ENCODE assay signal across 32 cellular contexts in genomic region chr22:29485448-29485847, GRCh38. TPM values are rescaled to one million over a fixed set of nuclear protein-coding genes. Genes with fewer than 3 reads are reported as not detected.
"Had no signal": no experiment of that assay in that cellular context is flagged by ENCODE, and none has a peak within 500 bp of the region (broad histone marks: within the 10 kb centered on the region; RNA-seq: fewer than 3 reads in every experiment).

No MANE protein-coding gene starts in this region.

- H3K36me3 Mint-ChIP-seq: naive B cell had no signal

- H3K9me3 Mint-ChIP-seq: dendritic cell treated with granulocyte-macrophage colony-stimulating factor and Interleukin-4, amounts not matched to agents 40 ng/mL and 50 ng/mL, for 4 days; effector memory CD8-positive, alpha-beta T cell; mesothelial cell of epicardium had no signal

- H3K27ac Mint-ChIP-seq: dendritic cell treated with granulocyte-macrophage colony-stimulating factor and Interleukin-4, amounts not matched to agents 40 ng/mL and 50 ng/mL, for 4 days; effector memory CD8-positive, alpha-beta T cell; endodermal cell; mesothelial cell of epicardium; naive B cell had no signal

- H3K4me3 Mint-ChIP-seq: dendritic cell treated with granulocyte-macrophage colony-stimulating factor and Interleukin-4, amounts not matched to agents 40 ng/mL and 50 ng/mL, for 4 days; effector memory CD8-positive, alpha-beta T cell; endodermal cell; mesothelial cell of epicardium; naive B cell had no signal

- DNase-seq: colonic mucosa; cortex of kidney; effector CD8-positive, alpha-beta T cell; effector memory CD8-positive, alpha-beta T cell; endodermal cell; erythroblast; esophagus squamous epithelium; foreskin fibroblast; foreskin melanocyte; gastrocnemius medialis; glutamatergic neuron; head of caudate nucleus; heart right ventricle; hippocampal formation; left cardiac atrium; left lung; left ventricle myocardium superior; lower lobe of right lung; mesenchymal stem cell; mucosa of descending colon; naive B cell had no signal

- ATAC-seq: effector memory CD8-positive, alpha-beta T cell; esophagus mucosa; gastrocnemius medialis; heart right ventricle; left cardiac atrium; left lung; left ventricle myocardium superior; lower lobe of right lung; mucosa of descending colon had no signal

RNA-seq across cellular contexts. Expression of gene NEFH, which starts 5.4 kb away (rescaled TPM):
- total RNA-seq: esophagus mucosa, lung microvascular endothelial cell had no signal

RNA-seq across cellular contexts. Expression of gene RFPL1, which starts 47.1 kb away (rescaled TPM):
- total RNA-seq: colonic mucosa, dermis microvascular lymphatic vessel endothelial cell, endodermal cell, endothelial cell of umbilical vein, esophagus mucosa, esophagus squamous epithelium, gastrocnemius medialis, glomerular endothelial cell, heart right ventricle, kidney epithelial cell, left cardiac atrium, left lung, left ventricle myocardium superior, lower leg skin, lower lobe of right lung, lung microvascular endothelial cell, mesenteric fat pad, mucosa of descending colon, myocyte had no signal
